In the genomic region with DNA sequence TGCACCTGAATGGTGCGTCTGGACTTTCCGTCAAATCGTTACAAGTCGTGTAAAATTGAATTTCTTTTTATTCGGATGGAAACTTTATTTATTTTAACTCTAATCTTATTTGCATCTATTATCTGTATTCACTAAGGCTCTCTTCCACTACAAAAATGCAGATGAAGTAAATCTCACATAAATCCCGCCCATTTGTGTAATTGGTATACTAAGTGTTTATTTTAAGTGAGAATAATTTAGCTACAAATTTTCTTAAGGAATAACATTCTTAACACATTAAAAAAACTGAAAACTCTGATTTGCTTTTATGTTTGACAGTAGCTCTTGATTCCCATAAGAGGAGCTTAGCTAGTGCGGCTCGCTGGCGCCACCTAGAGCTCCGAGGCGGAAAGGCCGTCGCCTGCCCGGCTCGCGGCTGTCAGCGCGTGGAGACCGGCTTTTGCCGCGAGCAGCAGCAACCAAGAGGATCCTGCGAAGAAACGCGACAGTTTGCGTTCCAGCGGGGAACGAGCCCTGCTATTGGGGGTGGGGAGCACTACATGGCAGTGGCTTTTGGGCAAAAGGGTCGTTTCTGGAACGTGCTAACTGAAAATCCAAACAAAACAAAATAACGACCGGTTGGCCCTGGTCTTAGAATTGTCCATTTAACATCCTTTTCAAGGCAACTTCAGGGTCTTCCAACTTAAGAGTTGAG, we compare ENCODE assay signal across 1 cellular context.
A peak's percentile ranks its signal among the peaks of the same experiment; 100 is the strongest.
TF ChIP-seq lines count a peak whose summit lies in the region.

No MANE protein-coding gene starts in this region.

TF ChIP-seq in K562, 482 proteins besides CTCF, POLR2A, EP300 and RAD21 (continued from another document and continues in another):
- TF ChIP-seq MEIS2 (IDR thresholded peaks at IDR 0.05; ENCODE audit: partially characterized antibody) (no peak), YY1 (IDR thresholded peaks at IDR 0.05; ENCODE audit: borderline replicate concordance in 1 of 3, control insufficient read depth in 1 of 3, extremely low read depth in 1 of 3, insufficient read depth in 3 of 3, insufficient read length in 1 of 3, insufficient replicate concordance in 2 of 3, low read depth in 1 of 3, low read length in 2 of 3) (peak in 1 of 3 experiments; percentile 28), JUND (IDR thresholded peaks at IDR 0.05; ENCODE audit: borderline replicate concordance, low read depth, low read length) (0 out of 2 replicates have a peak, but pooled peaks have one; percentile 25), JUND (tag; IDR thresholded peaks at IDR 0.05; ENCODE audit: borderline replicate concordance, low read depth, low read length) (no peak), ZNF766 (CRISPR knock-in tag; conservative IDR thresholded peaks at IDR 0.05) (no peak), REST (CRISPR knock-in tag; IDR thresholded peaks at IDR 0.05; ENCODE audit: low read depth) (no peak), TFAP4 (CRISPR knock-in tag; IDR thresholded peaks at IDR 0.05; ENCODE audit: borderline replicate concordance) (peak; percentile 53; the same call in 1 of the 2 replicates), ZNF785 (CRISPR knock-in tag; IDR thresholded peaks at IDR 0.05) (no peak), TAF1 (IDR thresholded peaks at IDR 0.05; ENCODE audit: control insufficient read depth, extremely low read depth, insufficient read depth, low read length, severe bottlenecking) (no peak), ZNF561 (CRISPR knock-in tag; conservative IDR thresholded peaks at IDR 0.05) (no peak), E2F8 (IDR thresholded peaks at IDR 0.05; ENCODE audit: low read depth, partially characterized antibody) (no peak), DACH1 (IDR thresholded peaks at IDR 0.05; ENCODE audit: partially characterized antibody) (no peak), ATF6 (CRISPR knock-in tag; IDR thresholded peaks at IDR 0.05) (0 out of 2 replicates have a peak, but pooled peaks have one; percentile 41), GABPB1 (CRISPR knock-in tag; IDR thresholded peaks at IDR 0.05) (peak; percentile 43; the same call in 1 of the 2 replicates), SMC3 (conservative IDR thresholded peaks at IDR 0.05; ENCODE audit: insufficient read depth, low read depth, low read length) (peak; percentile 94), MNT (conservative IDR thresholded peaks at IDR 0.05) (peak; percentile 38 to 43; a peak in 1 of 4 replicates), RBBP5 (IDR thresholded peaks at IDR 0.05; ENCODE audit: borderline replicate concordance, insufficient read depth, low read length, poor library complexity, severe bottlenecking) (no peak), FOXK1 (CRISPR knock-in tag; IDR thresholded peaks at IDR 0.05; ENCODE audit: borderline replicate concordance) (peak; percentile 47; the same call in 1 of the 2 replicates), ZNF589 (CRISPR knock-in tag; IDR thresholded peaks at IDR 0.05; ENCODE audit: low read depth) (no peak), XRCC5 (IDR thresholded peaks at IDR 0.05; ENCODE audit: low read depth, low read length) (peak; percentile 68; the same call in 1 of the 2 replicates), NR4A1 (CRISPR knock-in tag; IDR thresholded peaks at IDR 0.05) (0 out of 2 replicates have a peak, but pooled peaks have one; percentile 36), NR4A1 (tag; IDR thresholded peaks at IDR 0.05) (no peak), CHD1 (IDR thresholded peaks at IDR 0.05; ENCODE audit: low read length) (no peak), ZNF263 (CRISPR knock-in tag; IDR thresholded peaks at IDR 0.05; ENCODE audit: borderline replicate concordance) (peak; percentile 14; the same call in 1 of the 2 replicates), ETS2 (tag; IDR thresholded peaks at IDR 0.05; ENCODE audit: borderline replicate concordance, poor library complexity, severe bottlenecking) (no peak), KDM2B (CRISPR knock-in tag; IDR thresholded peaks at IDR 0.05) (no peak)
- TF ChIP-seq, protein P1, sequence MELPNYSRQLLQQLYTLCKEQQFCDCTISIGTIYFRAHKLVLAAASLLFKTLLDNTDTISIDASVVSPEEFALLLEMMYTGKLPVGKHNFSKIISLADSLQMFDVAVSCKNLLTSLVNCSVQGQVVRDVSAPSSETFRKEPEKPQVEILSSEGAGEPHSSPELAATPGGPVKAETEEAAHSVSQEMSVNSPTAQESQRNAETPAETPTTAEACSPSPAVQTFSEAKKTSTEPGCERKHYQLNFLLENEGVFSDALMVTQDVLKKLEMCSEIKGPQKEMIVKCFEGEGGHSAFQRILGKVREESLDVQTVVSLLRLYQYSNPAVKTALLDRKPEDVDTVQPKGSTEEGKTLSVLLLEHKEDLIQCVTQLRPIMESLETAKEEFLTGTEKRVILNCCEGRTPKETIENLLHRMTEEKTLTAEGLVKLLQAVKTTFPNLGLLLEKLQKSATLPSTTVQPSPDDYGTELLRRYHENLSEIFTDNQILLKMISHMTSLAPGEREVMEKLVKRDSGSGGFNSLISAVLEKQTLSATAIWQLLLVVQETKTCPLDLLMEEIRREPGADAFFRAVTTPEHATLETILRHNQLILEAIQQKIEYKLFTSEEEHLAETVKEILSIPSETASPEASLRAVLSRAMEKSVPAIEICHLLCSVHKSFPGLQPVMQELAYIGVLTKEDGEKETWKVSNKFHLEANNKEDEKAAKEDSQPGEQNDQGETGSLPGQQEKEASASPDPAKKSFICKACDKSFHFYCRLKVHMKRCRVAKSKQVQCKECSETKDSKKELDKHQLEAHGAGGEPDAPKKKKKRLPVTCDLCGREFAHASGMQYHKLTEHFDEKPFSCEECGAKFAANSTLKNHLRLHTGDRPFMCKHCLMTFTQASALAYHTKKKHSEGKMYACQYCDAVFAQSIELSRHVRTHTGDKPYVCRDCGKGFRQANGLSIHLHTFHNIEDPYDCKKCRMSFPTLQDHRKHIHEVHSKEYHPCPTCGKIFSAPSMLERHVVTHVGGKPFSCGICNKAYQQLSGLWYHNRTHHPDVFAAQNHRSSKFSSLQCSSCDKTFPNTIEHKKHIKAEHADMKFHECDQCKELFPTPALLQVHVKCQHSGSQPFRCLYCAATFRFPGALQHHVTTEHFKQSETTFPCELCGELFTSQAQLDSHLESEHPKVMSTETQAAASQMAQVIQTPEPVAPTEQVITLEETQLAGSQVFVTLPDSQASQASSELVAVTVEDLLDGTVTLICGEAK (IDR thresholded peaks at IDR 0.05) = no peak
- TF ChIP-seq, protein P1 (CRISPR knock-in tag; IDR thresholded peaks at IDR 0.05) = no peak
- TF ChIP-seq, protein P2, sequence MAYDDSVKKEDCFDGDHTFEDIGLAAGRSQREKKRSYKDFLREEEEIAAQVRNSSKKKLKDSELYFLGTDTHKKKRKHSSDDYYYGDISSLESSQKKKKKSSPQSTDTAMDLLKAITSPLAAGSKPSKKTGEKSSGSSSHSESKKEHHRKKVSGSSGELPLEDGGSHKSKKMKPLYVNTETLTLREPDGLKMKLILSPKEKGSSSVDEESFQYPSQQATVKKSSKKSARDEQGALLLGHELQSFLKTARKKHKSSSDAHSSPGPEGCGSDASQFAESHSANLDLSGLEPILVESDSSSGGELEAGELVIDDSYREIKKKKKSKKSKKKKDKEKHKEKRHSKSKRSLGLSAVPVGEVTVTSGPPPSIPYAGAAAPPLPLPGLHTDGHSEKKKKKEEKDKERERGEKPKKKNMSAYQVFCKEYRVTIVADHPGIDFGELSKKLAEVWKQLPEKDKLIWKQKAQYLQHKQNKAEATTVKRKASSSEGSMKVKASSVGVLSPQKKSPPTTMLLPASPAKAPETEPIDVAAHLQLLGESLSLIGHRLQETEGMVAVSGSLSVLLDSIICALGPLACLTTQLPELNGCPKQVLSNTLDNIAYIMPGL (CRISPR knock-in tag; IDR thresholded peaks at IDR 0.05) = no peak
